ENCODE assay signal across 1 cellular context in genomic region chr10:69315100-69315542, GRCh38.
TF ChIP-seq lines count a peak whose summit lies in the region.

No MANE protein-coding gene starts in this region.

TF ChIP-seq in K562, 482 proteins besides CTCF, POLR2A, EP300 and RAD21 (continued from another document and continues in another):
- TF ChIP-seq CEBPZ (IDR thresholded peaks at IDR 0.05; ENCODE audit: borderline replicate concordance, low read depth, low read length): no peak
- TF ChIP-seq ZNF24 (IDR thresholded peaks at IDR 0.05): no peak
- TF ChIP-seq ATF6 (CRISPR knock-in tag; IDR thresholded peaks at IDR 0.05): 0 out of 2 replicates have a peak, but pooled peaks have one; percentile 10
- no peak for TF ChIP-seq POLR2H (tag; IDR thresholded peaks at IDR 0.05; ENCODE audit: low read depth)
- peak; percentile 90 for TF ChIP-seq HES1 (IDR thresholded peaks at IDR 0.05; ENCODE audit: low read depth)
- TF ChIP-seq ZBTB26 (CRISPR knock-in tag; IDR thresholded peaks at IDR 0.05): no peak
- TF ChIP-seq ZBTB7A (IDR thresholded peaks at IDR 0.05; ENCODE audit: borderline replicate concordance, control insufficient read depth, low read depth, low read length): no peak
- no peak for TF ChIP-seq ASH1L (IDR thresholded peaks at IDR 0.05; ENCODE audit: borderline replicate concordance, low read depth, partially characterized antibody)
- TF ChIP-seq PTTG1 (tag; IDR thresholded peaks at IDR 0.05; ENCODE audit: low read depth): no peak
- TF ChIP-seq STAT5A (IDR thresholded peaks at IDR 0.05; ENCODE audit: borderline replicate concordance, low read length): no peak
- TF ChIP-seq MECOM (CRISPR knock-in tag; IDR thresholded peaks at IDR 0.05): peak; percentile 81
- no peak for TF ChIP-seq GTF2B (IDR thresholded peaks at IDR 0.05; ENCODE audit: extremely low read depth, insufficient read length)
- no peak for TF ChIP-seq HSF4 (CRISPR knock-in tag; IDR thresholded peaks at IDR 0.05; ENCODE audit: borderline replicate concordance)
- no peak for TF ChIP-seq POLR2G (IDR thresholded peaks at IDR 0.05; ENCODE audit: low read depth, low read length)
- no peak for TF ChIP-seq PRPF4 (IDR thresholded peaks at IDR 0.05; ENCODE audit: insufficient read depth, low read depth, low read length, poor library complexity, severe bottlenecking)
- no peak for TF ChIP-seq BRD9 (IDR thresholded peaks at IDR 0.05; ENCODE audit: low read depth, partially characterized antibody)
- no peak for TF ChIP-seq ZNF699 (CRISPR knock-in tag; IDR thresholded peaks at IDR 0.05; ENCODE audit: insufficient replicate concordance)
- no peak for TF ChIP-seq NBN (IDR thresholded peaks at IDR 0.05; ENCODE audit: low read depth)
- no peak for TF ChIP-seq GATAD2B (IDR thresholded peaks at IDR 0.05; ENCODE audit: borderline replicate concordance)
- TF ChIP-seq ZNF184 (CRISPR knock-in tag; IDR thresholded peaks at IDR 0.05): no peak
- TF ChIP-seq ZNF75A (CRISPR knock-in tag; IDR thresholded peaks at IDR 0.05): no peak
- TF ChIP-seq GABPB1 (CRISPR knock-in tag; IDR thresholded peaks at IDR 0.05): no peak
- TF ChIP-seq MCM7 (IDR thresholded peaks at IDR 0.05): peak in 1 of 2 experiments; percentile 96; a peak in 1 of 4 replicates
- 0 out of 2 replicates have a peak, but pooled peaks have one; percentile 59 for TF ChIP-seq FOXO4 (CRISPR knock-in tag; IDR thresholded peaks at IDR 0.05)
- TF ChIP-seq TBL1XR1 (IDR thresholded peaks at IDR 0.05; ENCODE audit: low read length in 2 of 2): no peak; a peak in 1 of 4 replicates
- TF ChIP-seq ZEB2 (IDR thresholded peaks at IDR 0.05): peak; percentile 93
- no peak for TF ChIP-seq PHF20 (IDR thresholded peaks at IDR 0.05; ENCODE audit: partially characterized antibody)
- TF ChIP-seq ETV6 (IDR thresholded peaks at IDR 0.05; ENCODE audit: borderline replicate concordance in 1 of 2, low read depth in 2 of 2, low read length in 1 of 2): no peak
- TF ChIP-seq ETV6 (CRISPR knock-in tag; IDR thresholded peaks at IDR 0.05; ENCODE audit: borderline replicate concordance): no peak
- no peak for TF ChIP-seq KDM2B (CRISPR knock-in tag; IDR thresholded peaks at IDR 0.05)
- TF ChIP-seq PTBP1 (IDR thresholded peaks at IDR 0.05; ENCODE audit: low read depth, low read length): no peak
- no peak for TF ChIP-seq ZNF785 (CRISPR knock-in tag; IDR thresholded peaks at IDR 0.05)
- TF ChIP-seq ZNF655 (CRISPR knock-in tag; IDR thresholded peaks at IDR 0.05): no peak
- no peak for TF ChIP-seq PCBP1 (IDR thresholded peaks at IDR 0.05; ENCODE audit: low read depth, low read length, poor library complexity, severe bottlenecking)
- TF ChIP-seq SMARCC2 (IDR thresholded peaks at IDR 0.05; ENCODE audit: low read depth): no peak; the same call in 1 of the 2 replicates
- TF ChIP-seq ATF4 (CRISPR knock-in tag; IDR thresholded peaks at IDR 0.05): no peak
- peak in 1 of 2 experiments; percentile 57; a peak in 2 of 4 replicates for TF ChIP-seq FOXK2 (conservative IDR thresholded peaks at IDR 0.05 in 1 of 2, IDR thresholded peaks at IDR 0.05 in 1 of 2; ENCODE audit: low read depth in 2 of 2)
- no peak for TF ChIP-seq RUNX1 (IDR thresholded peaks at IDR 0.05; ENCODE audit: low read depth)
- no peak for TF ChIP-seq E2F6 (IDR thresholded peaks at IDR 0.05; ENCODE audit: borderline replicate concordance in 1 of 2, extremely low read depth in 1 of 2, insufficient read depth in 1 of 2, insufficient read length in 1 of 2, low read depth in 1 of 2, low read length in 1 of 2, poor library complexity in 1 of 2, severe bottlenecking in 1 of 2)
- no peak for TF ChIP-seq ZNF133 (CRISPR knock-in tag; IDR thresholded peaks at IDR 0.05)
- TF ChIP-seq TSC22D4 (tag; IDR thresholded peaks at IDR 0.05): no peak
- TF ChIP-seq NFIX (CRISPR knock-in tag; IDR thresholded peaks at IDR 0.05; ENCODE audit: low read depth): no peak
- no peak for TF ChIP-seq CUX1 (CRISPR knock-in tag; IDR thresholded peaks at IDR 0.05)
- TF ChIP-seq FOSL1 (tag; conservative IDR thresholded peaks at IDR 0.05): no peak
- no peak for TF ChIP-seq ZNF23 (CRISPR knock-in tag; IDR thresholded peaks at IDR 0.05)
- TF ChIP-seq ZKSCAN1 (IDR thresholded peaks at IDR 0.05; ENCODE audit: low read depth, low read length): no peak
- no peak for TF ChIP-seq HNRNPH1 (optimal IDR thresholded peaks at IDR 0.05; ENCODE audit: low read depth, low read length)
